ENCODE assay signal across 25 cellular contexts in the genomic region with DNA sequence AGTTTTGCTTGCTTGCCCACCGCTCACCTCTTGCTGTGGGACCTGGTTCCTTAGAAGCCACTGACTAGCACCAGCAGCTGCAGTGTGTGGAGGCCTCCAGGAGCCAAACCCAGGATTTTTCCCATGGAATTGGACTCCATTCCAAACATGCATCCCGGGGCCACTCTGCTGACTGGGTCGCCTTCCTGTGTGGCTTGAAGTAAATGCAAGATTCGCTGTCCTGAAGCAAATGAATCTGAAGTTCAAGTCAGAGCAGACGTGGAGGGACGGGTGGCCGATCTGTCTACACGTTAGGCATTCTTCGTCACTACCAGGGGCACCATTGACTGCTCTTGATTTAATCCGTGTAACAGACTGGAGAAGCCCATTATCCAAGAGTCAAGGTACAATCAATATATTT.
DNase-seq lines count a peak whose midpoint lies in the region; ATAC-seq and TF ChIP-seq lines count a peak whose summit lies in the region.
"Had no signal": no experiment of that assay in that cellular context is flagged by ENCODE, and none has a peak within 500 bp of the region (broad histone marks: within the 10 kb centered on the region; RNA-seq: fewer than 3 reads in every experiment).

No MANE protein-coding gene starts in this region.

- no peak for TF ChIP-seq EP300 in esophagus muscularis mucosa (IDR thresholded peaks at IDR 0.05)

- H3K27ac ChIP-seq in coronary artery (no peak overlapping the region), esophagus muscularis mucosa (replicated peaks in 1 of 4) (no peak overlapping the region)
- H3K27ac ChIP-seq: 22Rv1; A549; BLaER1 treated with 17β-estradiol and CSF1 and Interleukin-3, amounts not matched to agents 10 nM and 100 nM; C4-2B had no signal

- no peaks in the 10 kb centered on the region for H3K4me1 Mint-ChIP-seq in osteocyte (ENCODE audit: unreplicated experiment)
- H3K4me1 Mint-ChIP-seq: B cell had no signal

- no peaks in the 10 kb centered on the region for H3K36me3 Mint-ChIP-seq in osteocyte (ENCODE audit: unreplicated experiment)
- H3K36me3 Mint-ChIP-seq: CD8-positive, alpha-beta T cell had no signal

- no peaks in the 10 kb centered on the region for H3K4me1 ChIP-seq in esophagus muscularis mucosa
- H3K4me1 ChIP-seq: A549; BLaER1 treated with 17β-estradiol and CSF1 and Interleukin-3, amounts not matched to agents 10 nM and 100 nM; Caco-2 had no signal

- H3K4me3 Mint-ChIP-seq in osteocyte (ENCODE audit: unreplicated experiment) = no peak overlapping the region
- H3K4me3 Mint-ChIP-seq: B cell; CD4-positive, alpha-beta T cell; CD8-positive, alpha-beta T cell had no signal

- H3K27me3 Mint-ChIP-seq in osteocyte (ENCODE audit: unreplicated experiment) = no peaks in the 10 kb centered on the region
- H3K27me3 Mint-ChIP-seq: B cell had no signal

- H3K36me3 ChIP-seq in esophagus muscularis mucosa = no peaks in the 10 kb centered on the region
- H3K36me3 ChIP-seq: BLaER1 treated with 17β-estradiol and CSF1 and Interleukin-3, amounts not matched to agents 10 nM and 100 nM had no signal

- TF ChIP-seq CTCF in coronary artery (IDR thresholded peaks at IDR 0.05) (no peak), esophagus muscularis mucosa (IDR thresholded peaks at IDR 0.05) (no peak), osteocyte (IDR thresholded peaks at IDR 0.05) (no peak), foreskin fibroblast (IDR thresholded peaks at IDR 0.05; ENCODE audit: low read depth, low read length) (no peak)

- H3K9me3 Mint-ChIP-seq in osteocyte (ENCODE audit: unreplicated experiment) = peaks cover 27% of the 10 kb centered on the region

- DNase-seq in coronary artery (ENCODE audit: low spot score) (peak; percentile 19), esophagus muscularis mucosa (ENCODE audit: extremely low spot score) (peak; percentile 21), left lobe of liver (ENCODE audit: low spot score) (peak; percentile 28), osteocyte (ENCODE audit: extremely low spot score, unreplicated experiment) (peak; percentile 70), ureter (ENCODE audit: low spot score) (no peak), foreskin fibroblast (no peak), D341Med (ENCODE audit: low spot score) (no peak)
- DNase-seq: AML-193; Caco-2; Calu3; CD4-positive, alpha-beta T cell; CD8-positive, alpha-beta T cell; DMS 273 treated with DMSO at 0.1 percent for 48 hours; DMS153; DMS53; DMS79; DND-41; EL; GDM1 had no signal

- H3K4me3 ChIP-seq in coronary artery = no peak overlapping the region
- H3K4me3 ChIP-seq in esophagus muscularis mucosa = no peak overlapping the region
- H3K4me3 ChIP-seq in foreskin fibroblast (ENCODE audit: low read depth in 1 of 2, low read length in 2 of 2) = no peak overlapping the region
- H3K4me3 ChIP-seq: A549; BLaER1 treated with 17β-estradiol and CSF1 and Interleukin-3, amounts not matched to agents 10 nM and 100 nM; GM12878 had no signal

- H3K9me3 ChIP-seq in esophagus muscularis mucosa = peaks cover 0 to 4% (median 0%) of the 10 kb centered on the region in 4 donors
- H3K9me3 ChIP-seq: A549, Caco-2 had no signal

- 85% methylated on average over 9 of the region's 10 CpGs for WGBS in esophagus muscularis mucosa

- H3K27ac Mint-ChIP-seq in osteocyte (ENCODE audit: unreplicated experiment) = no peak overlapping the region
- H3K27ac Mint-ChIP-seq: B cell; CD4-positive, alpha-beta T cell; CD8-positive, alpha-beta T cell had no signal

- no peak for TF ChIP-seq POLR2A in esophagus muscularis mucosa (IDR thresholded peaks at IDR 0.05; ENCODE audit: low read depth)

- H3K27me3 ChIP-seq in esophagus muscularis mucosa = peaks cover 0 to 25% (median 0%) of the 10 kb centered on the region in 4 donors

- ATAC-seq in left lobe of liver = no peak
- ATAC-seq: A549; CD8-positive, alpha-beta T cell; GM12878 had no signal

- intact Hi-C loops in esophagus muscularis mucosa (cut with DNase I) = no loop called here

Comparison
In these comparisons a context has a peak if more than half of its experiments do, and no peak if none do; other contexts are left out.
1. DNase-seq: peak in coronary artery (single experiment), esophagus muscularis mucosa (single experiment), left lobe of liver (single experiment) and osteocyte (single experiment); none in ureter (single experiment), foreskin fibroblast (0 of 2) and D341Med (single experiment).